In the genomic region with DNA sequence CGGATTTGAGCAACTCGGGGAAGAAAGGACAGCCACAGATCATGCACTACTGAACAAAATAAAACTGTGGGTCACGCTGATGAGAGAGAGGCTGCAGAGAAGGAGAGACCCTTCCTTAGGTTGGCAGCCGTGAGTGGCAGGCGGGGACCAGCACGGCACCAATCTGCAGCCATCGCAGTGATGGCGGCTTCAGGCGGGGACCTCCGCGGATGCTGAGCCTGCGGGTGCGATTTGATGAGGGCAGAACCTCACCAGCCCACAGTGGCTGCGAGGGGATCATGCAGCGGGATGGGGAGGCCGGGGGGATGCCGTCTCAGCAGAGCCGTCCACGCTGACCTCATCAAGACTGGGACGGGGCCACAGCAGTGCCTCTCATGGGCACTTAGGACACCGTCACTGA, we compare ENCODE assay signal across 18 cellular contexts. TPM values are rescaled to one million over a fixed set of nuclear protein-coding genes. Genes with fewer than 3 reads are reported as not detected.
DNase-seq lines count a peak whose midpoint lies in the region; ATAC-seq lines count a peak whose summit lies in the region.
"Had no signal": no experiment of that assay in that cellular context is flagged by ENCODE, and none has a peak within 500 bp of the region (broad histone marks: within the 10 kb centered on the region; RNA-seq: fewer than 3 reads in every experiment).

No MANE protein-coding gene starts in this region.

- H3K27ac Mint-ChIP-seq in activated naive CD4-positive, alpha-beta T cell treated with anti-CD3 and anti-CD28 coated beads, Interleukin-2, amount 50 U/mL, for 24 hours = peak overlapping the region; percentile 68
- peak overlapping the region; percentile 61 for H3K27ac Mint-ChIP-seq in activated T-helper 17 cell treated with anti-CD3 and anti-CD28 coated beads, Interleukin-2, amount 50 U/mL, for 72 hours

- no peaks in the 10 kb centered on the region for H3K27me3 Mint-ChIP-seq in activated naive CD4-positive, alpha-beta T cell treated with anti-CD3 and anti-CD28 coated beads, Interleukin-2, amount 50 U/mL, for 24 hours
- H3K27me3 Mint-ChIP-seq in activated T-helper 17 cell treated with anti-CD3 and anti-CD28 coated beads, Interleukin-2, amount 50 U/mL, for 72 hours = no peaks in the 10 kb centered on the region
- H3K27me3 Mint-ChIP-seq: naive B cell had no signal

- H3K27ac ChIP-seq in muscle layer of colon (ENCODE audit: low read depth, low read length) = peak overlapping the region; percentile 99
- H3K27ac ChIP-seq: SJSA1 had no signal

- peaks cover 51% of the 10 kb centered on the region for H3K4me1 ChIP-seq in muscle layer of colon (ENCODE audit: insufficient read depth, low read length)

- no peak for DNase-seq in activated naive CD4-positive, alpha-beta T cell (lab: John Stamatoyannopoulos, UW)
- DNase-seq in DMS79 (lab: John Stamatoyannopoulos, UW) = no peak
- DNase-seq: activated CD4-positive, alpha-beta T cell treated with anti-CD3 and anti-CD28 coated beads, Interleukin-2, amount 50 U/mL, for 48 hours; naive B cell; NCI-H226; stimulated activated naive CD4-positive, alpha-beta T cell treated with Interleukin-2 at 50 U/mL for 16 hours had no signal

- ATAC-seq in activated T-helper 17 cell treated with anti-CD3 and anti-CD28 coated beads, Interleukin-2, amount 50 U/mL, for 72 hours (replicated peaks) = no peak
- ATAC-seq in HG03520 (IDR thresholded peaks at IDR 0.05; ENCODE audit: unreplicated experiment) (no peak), GM21786 (IDR thresholded peaks at IDR 0.05; ENCODE audit: unreplicated experiment) (no peak)
- ATAC-seq in activated CD4-positive, CD25-positive, alpha-beta regulatory T cell treated with anti-CD3 and anti-CD28 coated beads, Interleukin-2, amount 50 U/mL, for 24 hours = no peak
- ATAC-seq: HepG2 had no signal

- peak overlapping the region; percentile 68 for H3K9ac ChIP-seq in muscle layer of colon (ENCODE audit: low read length)

- H3K27me3 ChIP-seq in muscle layer of colon (ENCODE audit: control insufficient read depth in 1 of 2, insufficient read depth in 2 of 2, low read length in 2 of 2) = no peaks in the 10 kb centered on the region
- H3K27me3 ChIP-seq: SJSA1, upper lobe of left lung had no signal

- H3K4me1 Mint-ChIP-seq in activated naive CD4-positive, alpha-beta T cell treated with anti-CD3 and anti-CD28 coated beads, Interleukin-2, amount 50 U/mL, for 24 hours = peaks cover 62% of the 10 kb centered on the region
- H3K4me1 Mint-ChIP-seq in activated T-helper 17 cell treated with anti-CD3 and anti-CD28 coated beads, Interleukin-2, amount 50 U/mL, for 72 hours = peaks cover 20% of the 10 kb centered on the region

- peak overlapping the region; percentile 57 for H3K4me3 Mint-ChIP-seq in activated naive CD4-positive, alpha-beta T cell treated with anti-CD3 and anti-CD28 coated beads, Interleukin-2, amount 50 U/mL, for 24 hours
- H3K4me3 Mint-ChIP-seq in activated T-helper 17 cell treated with anti-CD3 and anti-CD28 coated beads, Interleukin-2, amount 50 U/mL, for 72 hours = peak overlapping the region; percentile 9

- H3K36me3 ChIP-seq in muscle layer of colon (ENCODE audit: insufficient read depth, low read length) = no peaks in the 10 kb centered on the region
- H3K36me3 ChIP-seq: prostate gland, upper lobe of left lung had no signal

- H3K4me3 ChIP-seq in muscle layer of colon (ENCODE audit: low read depth in 1 of 2, low read length in 2 of 2) = peak overlapping the region; percentile 50 to 52
- H3K4me3 ChIP-seq: lung, prostate gland, SJSA1, upper lobe of left lung had no signal

- no peaks in the 10 kb centered on the region for H3K9me3 Mint-ChIP-seq in activated naive CD4-positive, alpha-beta T cell treated with anti-CD3 and anti-CD28 coated beads, Interleukin-2, amount 50 U/mL, for 24 hours
- no peaks in the 10 kb centered on the region for H3K9me3 Mint-ChIP-seq in activated T-helper 17 cell treated with anti-CD3 and anti-CD28 coated beads, Interleukin-2, amount 50 U/mL, for 72 hours

- no peaks in the 10 kb centered on the region for H3K9me3 ChIP-seq in muscle layer of colon (ENCODE audit: low read length)
- H3K9me3 ChIP-seq: prostate gland, SJSA1, upper lobe of left lung had no signal

- peaks cover 5% of the 10 kb centered on the region for H3K36me3 Mint-ChIP-seq in activated naive CD4-positive, alpha-beta T cell treated with anti-CD3 and anti-CD28 coated beads, Interleukin-2, amount 50 U/mL, for 24 hours
- H3K36me3 Mint-ChIP-seq in activated T-helper 17 cell treated with anti-CD3 and anti-CD28 coated beads, Interleukin-2, amount 50 U/mL, for 72 hours (ENCODE audit: low read depth) = peaks cover 77% of the 10 kb centered on the region

RNA-seq across cellular contexts. Expression of a gene that starts 11.8 kb away (rescaled TPM):
- total RNA-seq in activated T-helper 17 cell treated with anti-CD3 and anti-CD28 coated beads, Interleukin-2, amount 50 U/mL, for 72 hours = 100 to 1,000 TPM; 240 to 302 TPM
- total RNA-seq: G401 had no signal

RNA-seq across cellular contexts. Expression of a gene that starts 30.9 kb away (rescaled TPM):
- total RNA-seq in activated T-helper 17 cell treated with anti-CD3 and anti-CD28 coated beads, Interleukin-2, amount 50 U/mL, for 72 hours = 10 to 100 TPM; 28.6 to 56.7 TPM

RNA-seq across cellular contexts. Expression of a gene that starts 35.4 kb away (rescaled TPM):
- total RNA-seq in activated T-helper 17 cell treated with anti-CD3 and anti-CD28 coated beads, Interleukin-2, amount 50 U/mL, for 72 hours = 10 to 100 TPM; 76.5 to 78.8 TPM
